10 cellular contexts compared by ENCODE assay signal in the genomic region with DNA sequence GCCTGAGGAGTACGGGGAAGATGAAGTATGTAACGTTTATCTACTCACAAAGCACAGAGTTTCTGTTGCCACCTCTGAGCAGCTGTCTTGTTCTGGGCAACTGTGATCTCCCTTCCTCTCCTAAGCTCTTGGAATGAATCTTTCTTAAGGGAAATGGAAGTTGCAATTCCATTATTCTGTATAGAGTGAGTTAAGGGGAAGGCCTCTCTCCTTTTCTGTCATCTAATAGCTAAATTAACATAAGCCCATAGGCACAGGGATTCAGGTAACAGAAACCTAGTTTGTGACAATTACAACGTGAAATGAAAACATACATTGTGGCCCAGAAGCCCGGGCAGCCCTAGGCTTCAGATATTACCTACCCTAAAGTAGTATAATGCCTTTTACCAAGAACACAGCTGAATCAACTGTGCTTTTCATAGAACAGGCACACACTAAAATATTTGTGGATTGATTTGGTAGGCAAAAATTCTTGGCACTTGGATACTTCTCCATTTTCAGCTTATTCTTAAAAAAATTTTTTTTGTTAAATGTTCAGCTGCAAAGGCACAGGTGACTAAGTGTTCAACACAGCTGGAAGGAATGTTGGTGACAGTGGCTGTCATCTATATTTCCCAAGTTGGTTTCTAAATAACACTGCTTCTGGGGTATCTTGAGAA. TPM values are rescaled to one million over a fixed set of nuclear protein-coding genes. Genes with fewer than 3 reads are reported as not detected.
DNase-seq lines count a peak whose midpoint lies in the region; ATAC-seq and TF ChIP-seq lines count a peak whose summit lies in the region.
"Had no signal": no experiment of that assay in that cellular context is flagged by ENCODE, and none has a peak within 500 bp of the region (broad histone marks: within the 10 kb centered on the region; RNA-seq: fewer than 3 reads in every experiment).

No MANE protein-coding gene starts in this region.

- CTCF ChIA-PET in RWPE1 (lab: Yijun Ruan, JAX): no interaction called here

- H3K4me3 ChIP-seq in smooth muscle cell (no peak overlapping the region), prostate gland (no peak overlapping the region)
- H3K4me3 ChIP-seq: dorsolateral prefrontal cortex had no signal

- no peak for TF ChIP-seq POLR2A in prostate gland (IDR thresholded peaks at IDR 0.05)

- no peak for TF ChIP-seq CTCF in RWPE1 (conservative IDR thresholded peaks at IDR 0.05; ENCODE audit: low read depth)
- TF ChIP-seq CTCF in smooth muscle cell (IDR thresholded peaks at IDR 0.05; ENCODE audit: borderline replicate concordance, insufficient read depth, poor library complexity, severe bottlenecking): no peak
- no peak for TF ChIP-seq CTCF in prostate gland (IDR thresholded peaks at IDR 0.05)

- H3K4me2 ChIP-seq in smooth muscle cell: no peak overlapping the region

- peak overlapping the region; percentile 52 for H2AFZ ChIP-seq in smooth muscle cell (ENCODE audit: low read depth)

- H3K4me1 ChIP-seq in smooth muscle cell (ENCODE audit: low read depth): peaks cover 17% of the 10 kb centered on the region
- peaks cover 7% of the 10 kb centered on the region for H3K4me1 ChIP-seq in prostate gland (replicated peaks)

- H3K4me3 Mint-ChIP-seq in effector memory CD8-positive, alpha-beta T cell: peak overlapping the region; percentile 86 to 87

- H3K27me3 Mint-ChIP-seq in effector memory CD8-positive, alpha-beta T cell: no peaks in the 10 kb centered on the region

- H3K27ac Mint-ChIP-seq in effector memory CD8-positive, alpha-beta T cell: peak overlapping the region; percentile 87 to 99

- no peak for DNase-seq in RWPE1 (ENCODE audit: low spot score)
- DNase-seq in effector memory CD8-positive, alpha-beta T cell: no peak
- no peak for DNase-seq in smooth muscle cell (lab: John Stamatoyannopoulos, UW; ENCODE audit: unreplicated experiment)
- no peak for DNase-seq in prostate gland (ENCODE audit: low spot score)
- DNase-seq in NCI-H345 treated with DMSO at 0.1 percent for 48 hours (lab: John Stamatoyannopoulos, UW; ENCODE audit: unreplicated experiment): no peak
- no peak for DNase-seq in amygdala (lab: John Stamatoyannopoulos, UW)
- DNase-seq: dorsolateral prefrontal cortex, NCI-H1092 had no signal

- peak; percentile 0 for ATAC-seq in GM18873 (IDR thresholded peaks at IDR 0.05; ENCODE audit: low FRiP score, unreplicated experiment)
- ATAC-seq in effector memory CD8-positive, alpha-beta T cell (replicated peaks): no peak
- ATAC-seq in HG02938 (IDR thresholded peaks at IDR 0.05; ENCODE audit: unreplicated experiment): no peak

- H3K9me3 Mint-ChIP-seq in effector memory CD8-positive, alpha-beta T cell: no peaks in the 10 kb centered on the region

- WGBS in smooth muscle cell (ENCODE audit: low lambda C conversion rate): 67% methylated on average over 4 of the region's 4 CpGs
- WGBS in prostate gland: 69% methylated on average over 4 of the region's 4 CpGs

- H3K79me2 ChIP-seq in smooth muscle cell (ENCODE audit: low read depth): peaks cover 4% of the 10 kb centered on the region

- peaks cover 76 to 82% of the 10 kb centered on the region in 2 donors for H3K4me1 Mint-ChIP-seq in effector memory CD8-positive, alpha-beta T cell (ENCODE audit: low read depth in 2 of 2)

- no peaks in the 10 kb centered on the region for H4K20me1 ChIP-seq in smooth muscle cell (ENCODE audit: low read depth)

- H3K9me3 ChIP-seq in smooth muscle cell (replicated peaks; ENCODE audit: low read depth) (no peaks in the 10 kb centered on the region), prostate gland (no peaks in the 10 kb centered on the region)

- H3F3A ChIP-seq in smooth muscle cell (ENCODE audit: low read depth): peaks cover 6% of the 10 kb centered on the region

- no peaks in the 10 kb centered on the region for H3K27me3 ChIP-seq in smooth muscle cell (ENCODE audit: low read depth)
- H3K27me3 ChIP-seq in prostate gland (replicated peaks; ENCODE audit: insufficient read depth): no peaks in the 10 kb centered on the region
- H3K27me3 ChIP-seq: dorsolateral prefrontal cortex had no signal

- intact Hi-C loops in prostate gland (cut with DNase I): no loop called here

- no peak overlapping the region for H3K9ac ChIP-seq in smooth muscle cell (ENCODE audit: low read depth)

- H3K27ac ChIP-seq in RWPE1: peak overlapping the region; percentile 41; the same call in 1 of the 2 replicates
- peak overlapping the region; percentile 30 for H3K27ac ChIP-seq in smooth muscle cell (ENCODE audit: low read depth)
- H3K27ac ChIP-seq in prostate gland: no peak overlapping the region

- POLR2A ChIA-PET in RWPE1 (lab: Yijun Ruan, JAX; ENCODE audit: low non-redundant PET): interaction anchor here (0.6 kb wide), 1 partner anchor 50 kb away, joined by 3 read pairs; no protein-coding TSS in a partner anchor

- H3K36me3 Mint-ChIP-seq in effector memory CD8-positive, alpha-beta T cell (ENCODE audit: insufficient read depth): peaks cover 36% of the 10 kb centered on the region

- H3K36me3 ChIP-seq in smooth muscle cell (ENCODE audit: low read depth): no peaks in the 10 kb centered on the region
- no peaks in the 10 kb centered on the region for H3K36me3 ChIP-seq in prostate gland

RNA-seq across cellular contexts. Expression of gene PDCD4, which starts 3.8 kb away (rescaled TPM):
- total RNA-seq in smooth muscle cell (67.0 and 73.5 TPM in 2 replicates), prostate gland (100 to 1,000 TPM; 104 to 120 TPM)
- 124 and 141 TPM in 2 replicates for polyA plus RNA-seq in smooth muscle cell

RNA-seq across cellular contexts. Expression of gene BBIP1, which starts 51.0 kb away (rescaled TPM):
- total RNA-seq in smooth muscle cell: 19.5 and 22.3 TPM in 2 replicates
- 17.8 and 26.3 TPM in 2 replicates for polyA plus RNA-seq in smooth muscle cell
- 10 to 100 TPM; 18.8 to 20.9 TPM for total RNA-seq in prostate gland

RNA-seq across cellular contexts. Expression of gene SHOC2, which starts 51.5 kb away (rescaled TPM):
- total RNA-seq in smooth muscle cell: 45.1 and 54.4 TPM in 2 replicates
- polyA plus RNA-seq in smooth muscle cell: 19.3 and 22.7 TPM in 2 replicates
- total RNA-seq in prostate gland: 10 to 100 TPM; 31.3 to 56.1 TPM

Comparison
In these comparisons a context has a peak if more than half of its experiments do, and no peak if none do; other contexts are left out.
1. H3K27ac ChIP-seq: peak in RWPE1 (single experiment) and smooth muscle cell (single experiment); none in prostate gland (0 of 2).